In the genomic region with DNA sequence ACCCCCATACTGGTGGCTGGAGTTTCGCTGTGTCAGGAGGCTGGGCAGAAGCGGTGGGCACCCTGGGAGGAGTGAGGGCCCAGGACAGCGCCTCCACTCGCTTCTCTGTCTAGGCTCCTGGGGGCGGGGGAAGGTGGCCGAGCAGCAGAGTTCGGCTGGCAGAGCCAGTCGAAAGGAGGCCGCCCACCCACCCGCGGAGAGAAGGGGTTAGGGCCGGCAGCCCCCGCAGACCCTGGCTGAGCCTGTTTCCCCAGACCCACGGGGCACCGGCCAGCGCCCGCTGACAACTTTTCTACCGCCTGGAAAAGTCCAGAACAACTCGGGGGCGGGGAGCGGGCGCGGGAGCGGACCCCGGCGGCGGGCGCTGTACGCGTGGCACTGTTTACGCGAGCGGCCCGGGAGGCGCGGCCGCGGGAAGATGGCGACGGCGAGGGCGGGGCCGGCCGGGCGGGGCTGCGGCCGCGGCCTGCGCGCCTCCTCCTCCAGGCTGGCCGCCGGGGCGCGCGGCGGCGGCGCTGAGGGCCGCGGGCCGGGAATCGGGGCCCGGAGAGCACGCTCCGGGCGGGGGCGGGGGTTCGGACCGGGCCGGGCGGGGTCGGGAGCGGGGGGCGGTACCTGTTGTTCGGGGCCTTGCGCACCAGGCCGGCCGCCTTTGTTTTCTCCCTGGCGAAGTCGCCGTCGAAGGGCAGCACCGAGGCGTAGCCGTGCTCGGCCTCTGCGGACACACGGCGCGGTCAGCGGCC, we compare ENCODE assay signal across 8 cellular contexts. TPM values are rescaled to one million over a fixed set of nuclear protein-coding genes. Genes with fewer than 3 reads are reported as not detected.
DNase-seq lines count a peak whose midpoint lies in the region; ATAC-seq and TF ChIP-seq lines count a peak whose summit lies in the region.

No MANE protein-coding gene starts in this region.

- no peaks in the 10 kb centered on the region for H3K27me3 ChIP-seq in HL-60 (ENCODE audit: insufficient read depth, poor library complexity, severe bottlenecking)
- no peaks in the 10 kb centered on the region for H3K27me3 ChIP-seq in duodenal mucosa (ENCODE audit: control insufficient read depth in 1 of 2, insufficient read depth in 2 of 2, low read length in 2 of 2)
- H3K27me3 ChIP-seq in lung (ENCODE audit: control insufficient read depth, insufficient read depth) = no peaks in the 10 kb centered on the region

- peaks cover 37 to 43% of the 10 kb centered on the region in 2 donors for H3K4me1 ChIP-seq in duodenal mucosa (ENCODE audit: control insufficient read depth in 1 of 2, insufficient read depth in 2 of 2, low read length in 2 of 2)
- peaks cover 14 to 38% of the 10 kb centered on the region in 2 donors for H3K4me1 ChIP-seq in lung (ENCODE audit: control insufficient read depth in 2 of 2, insufficient read depth in 2 of 2, low read length in 2 of 2)

- H3K9me3 ChIP-seq in duodenal mucosa (ENCODE audit: control insufficient read depth in 1 of 2, low read length in 2 of 2) (no peaks in the 10 kb centered on the region), lung (ENCODE audit: control insufficient read depth in 2 of 2, insufficient read depth in 1 of 2, low read length in 1 of 2) (no peaks in the 10 kb centered on the region)

- peak; percentile 15 for ATAC-seq in lung (ENCODE audit: insufficient read depth, low FRiP score)

- WGBS in lung, 2 donors = 0 to 1% methylated on average over 47 to 91 of the region's 91 CpGs

- TF ChIP-seq CTCF in HL-60 (IDR thresholded peaks at IDR 0.05; ENCODE audit: insufficient read depth, low read length) (no peak), lung (IDR thresholded peaks at IDR 0.05; ENCODE audit: control extremely low read depth, extremely low read depth) (no peak)

- H3K36me3 ChIP-seq in duodenal mucosa (ENCODE audit: control insufficient read depth in 1 of 2, insufficient read depth in 2 of 2, low read length in 2 of 2) = peaks cover 0 to 21% of the 10 kb centered on the region in 2 donors
- peaks cover 0 to 22% of the 10 kb centered on the region in 2 donors for H3K36me3 ChIP-seq in lung (ENCODE audit: control insufficient read depth in 2 of 2, insufficient read depth in 2 of 2, low read length in 2 of 2)

- peak overlapping the region; percentile 53 for H3K27ac ChIP-seq in HL-60 (replicated peaks)
- peak overlapping the region; percentile 89 for H3K27ac ChIP-seq in duodenal mucosa (ENCODE audit: low read depth, low read length)
- H3K27ac ChIP-seq in lung (ENCODE audit: low read depth in 1 of 2, low read length in 1 of 2) = peak overlapping the region; percentile 86 to 91

- H3K4me3 ChIP-seq in HL-60 (replicated peaks; ENCODE audit: insufficient read depth, low read length) = peak overlapping the region; percentile 69
- H3K4me3 ChIP-seq in duodenal mucosa (ENCODE audit: low read depth in 1 of 2, low read length in 2 of 2) = peak overlapping the region; percentile 78 to 80
- peak overlapping the region; percentile 84 for H3K4me3 ChIP-seq in lung

- peak; percentile 26 for DNase-seq in NCI-H748 (lab: John Stamatoyannopoulos, UW; ENCODE audit: unreplicated experiment)
- DNase-seq in NCI-H748 treated with DMSO at 0.1 percent for 48 hours (lab: John Stamatoyannopoulos, UW) = no peak
- peak; percentile 20 to 37 for DNase-seq in HL-60 (ENCODE audit: low read depth in 1 of 2, low spot score in 1 of 2)
- DNase-seq in activated CD4-positive, alpha-beta T cell treated with anti-CD3 and anti-CD28 coated beads for 4 hours = peak; percentile 24 to 40
- no peak for DNase-seq in lung (ENCODE audit: low spot score)
- DNase-seq in stimulated activated CD8-positive, alpha-beta memory T cell treated with anti-CD3 and anti-CD28 coated beads, Interleukin-4, amount 100 ng/mL, for 24 hours (ENCODE audit: low read depth) = peak; percentile 46
- no peak for DNase-seq in A172 (ENCODE audit: low spot score)

- peak overlapping the region; percentile 74 to 78 for H3K9ac ChIP-seq in duodenal mucosa (ENCODE audit: low read depth in 1 of 2, low read length in 2 of 2)

RNA-seq across cellular contexts. Expression of gene MXD4, which starts 0.6 kb away (rescaled TPM):
- total RNA-seq in lung = 10 to 100 TPM; 37.5 to 65.1 TPM
- polyA plus RNA-seq in lung = 10 to 100 TPM; 34.4 to 58.2 TPM
- total RNA-seq in A172 (2014; rRNA removed; shearing (Covaris generic)) = 14.6 and 18.4 TPM in 2 replicates

RNA-seq across cellular contexts. Expression of gene HAUS3, which starts 19.4 kb away (rescaled TPM):
- total RNA-seq in lung = 10 to 100 TPM; 12.8 to 21.0 TPM
- 10 to 100 TPM in 1 of 2 donors, 1 to 10 TPM in 1; 5.6 to 11.5 TPM for polyA plus RNA-seq in lung
- 19.9 and 60.5 TPM in 2 replicates for total RNA-seq in A172 (2014; rRNA removed; shearing (Covaris generic))

RNA-seq across cellular contexts. Expression of gene POLN, which starts 19.4 kb away (rescaled TPM):
- 1 to 10 TPM; 3.3 to 3.7 TPM for total RNA-seq in lung
- 1 to 10 TPM in 1 of 2 donors, under 1 TPM in 1; 0.68 to 1.1 TPM for polyA plus RNA-seq in lung
- total RNA-seq in A172 (2014; rRNA removed; shearing (Covaris generic)) = 0.24 and 0.62 TPM in 2 replicates

Comparison
In these comparisons a context has a peak if more than half of its experiments do, and no peak if none do; other contexts are left out.
1. DNase-seq: peak in NCI-H748 (single experiment), HL-60 (2 of 2), activated CD4-positive, alpha-beta T cell treated with anti-CD3 and anti-CD28 coated beads for 4 hours (2 of 2) and stimulated activated CD8-positive, alpha-beta memory T cell treated with anti-CD3 and anti-CD28 coated beads, Interleukin-4, amount 100 ng/mL, for 24 hours (single experiment); none in NCI-H748 treated with DMSO at 0.1 percent for 48 hours (single experiment), lung (single experiment) and A172 (single experiment).
2. Peak in every context shown above with its lines, with median percentiles within 50 percentile points of each other: H3K27ac ChIP-seq and H3K4me3 ChIP-seq.